Comparison of ENCODE assay signal across 9 cellular contexts in the genomic region with DNA sequence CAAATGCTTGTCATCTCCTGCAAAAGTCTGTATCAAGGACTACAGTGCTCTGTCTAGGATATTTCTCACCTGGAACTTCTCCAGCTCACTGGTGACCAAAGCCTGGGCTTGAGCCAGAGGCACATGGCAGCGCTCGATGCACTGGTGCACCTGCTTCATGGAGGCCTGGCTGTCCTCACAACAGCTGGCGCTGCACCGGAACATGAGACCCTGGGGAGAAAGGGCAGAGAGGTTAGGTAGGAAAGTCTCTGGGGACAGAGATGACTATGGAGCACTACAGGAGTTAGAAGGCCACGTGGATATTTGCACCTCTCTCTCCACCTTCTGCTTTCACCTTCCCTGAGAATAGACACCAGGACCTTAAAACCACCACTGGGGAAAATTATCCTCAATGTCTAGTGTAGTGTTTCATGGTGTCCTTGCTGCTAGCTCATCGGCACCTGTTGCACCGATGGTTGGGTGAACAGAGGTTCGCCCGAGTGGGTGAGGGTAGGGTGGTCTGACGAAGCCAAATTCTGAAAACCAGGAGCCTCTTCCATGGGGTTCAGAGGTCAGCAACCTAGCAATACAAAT. TPM values are rescaled to one million over a fixed set of nuclear protein-coding genes. Genes with fewer than 3 reads are reported as not detected.
A peak's percentile ranks its signal among the peaks of the same experiment; 100 is the strongest.
DNase-seq lines count a peak whose midpoint lies in the region; ATAC-seq and TF ChIP-seq lines count a peak whose summit lies in the region.
"Had no signal": no experiment of that assay in that cellular context is flagged by ENCODE, and none has a peak within 500 bp of the region (broad histone marks: within the 10 kb centered on the region; RNA-seq: fewer than 3 reads in every experiment).

No MANE protein-coding gene starts in this region.

- POLR2A ChIA-PET in CD4-positive, alpha-beta T cell (lab: Charles Lee), result interaction anchor here (0.8 to 2.7 kb wide), 4 partner anchors 7 to 864 kb away, joined by 3 to 24 read pairs (median 10); a partner anchor contains a TSS
- POLR2A ChIA-PET in naive thymus-derived CD8-positive, alpha-beta T cell (lab: Charles Lee), result interaction anchor here (0.8 to 4.3 kb wide), 5 partner anchors 7 to 472 kb away, joined by 3 to 45 read pairs (median 6); a partner anchor contains a TSS

- no peak for DNase-seq in CD4-positive, alpha-beta T cell
- no peak for DNase-seq in Jurkat, Clone E6-1 (ENCODE audit: low read depth, low spot score)
- DNase-seq in cerebellum (ENCODE audit: low spot score) (peak; percentile 36), DMS153 treated with DMSO at 0.1 percent for 48 hours (lab: John Stamatoyannopoulos, UW; ENCODE audit: unreplicated experiment) (no peak)
- DNase-seq in naive thymus-derived CD8-positive, alpha-beta T cell, result no peak
- DNase-seq: retina had no signal

- no peaks in the 10 kb centered on the region for H3K9me3 ChIP-seq in CD4-positive, alpha-beta T cell (ENCODE audit: control insufficient read depth, low read length)

- CTCF ChIA-PET in CD4-positive, alpha-beta T cell (lab: Charles Lee), result interaction anchor here (0.9 to 1.8 kb wide), 7 partner anchors 8 to 389 kb away, joined by 3 to 19 read pairs (median 4); a partner anchor contains a TSS

- no peak for TF ChIP-seq CTCF in CD4-positive, alpha-beta T cell (IDR thresholded peaks at IDR 0.05)

- intact Hi-C loops in CD4-positive, alpha-beta T cell (cut with DNase I, micrococcal nuclease), result loop anchor here (2.0 to 10.0 kb wide), 6 partner anchors 109 to 696 kb away; a partner anchor contains a TSS

- no peaks in the 10 kb centered on the region for H3K27me3 Mint-ChIP-seq in CD4-positive, alpha-beta T cell
- H3K27me3 Mint-ChIP-seq in naive thymus-derived CD8-positive, alpha-beta T cell, result no peaks in the 10 kb centered on the region

- peak overlapping the region; percentile 89 for H3K4me3 ChIP-seq in Jurkat, Clone E6-1 (ENCODE audit: low read length)

- H3K4me3 Mint-ChIP-seq in CD4-positive, alpha-beta T cell, result peak overlapping the region; percentile 92
- peak overlapping the region; percentile 85 to 93 (median 90) for H3K4me3 Mint-ChIP-seq in naive thymus-derived CD8-positive, alpha-beta T cell

- H3K27me3 ChIP-seq in CD4-positive, alpha-beta T cell (ENCODE audit: control insufficient read depth, insufficient read depth, low read length), result no peaks in the 10 kb centered on the region

- peaks cover 25% of the 10 kb centered on the region for H3K4me1 Mint-ChIP-seq in CD4-positive, alpha-beta T cell (ENCODE audit: low read depth)
- H3K4me1 Mint-ChIP-seq in naive thymus-derived CD8-positive, alpha-beta T cell, result peaks cover 20 to 31% (median 24%) of the 10 kb centered on the region in 4 donors

- H3K27ac ChIP-seq in CD4-positive, alpha-beta T cell (ENCODE audit: low read depth, low read length), result peak overlapping the region; percentile 60

- H3K36me3 Mint-ChIP-seq in CD4-positive, alpha-beta T cell (ENCODE audit: low read depth), result peaks cover 44% of the 10 kb centered on the region
- peaks cover 6 to 40% (median 13%) of the 10 kb centered on the region in 3 donors for H3K36me3 Mint-ChIP-seq in naive thymus-derived CD8-positive, alpha-beta T cell

- no peak for ATAC-seq in CD4-positive, alpha-beta T cell (ENCODE audit: poor library complexity)
- no peak for ATAC-seq in naive thymus-derived CD8-positive, alpha-beta T cell
- ATAC-seq in GM21360 (IDR thresholded peaks at IDR 0.05; ENCODE audit: unreplicated experiment) (no peak), HG02642 (IDR thresholded peaks at IDR 0.05; ENCODE audit: poor library complexity, unreplicated experiment) (no peak), HG02938 (IDR thresholded peaks at IDR 0.05; ENCODE audit: unreplicated experiment) (no peak)

- H3K27ac Mint-ChIP-seq in CD4-positive, alpha-beta T cell, result peak overlapping the region; percentile 83
- H3K27ac Mint-ChIP-seq in naive thymus-derived CD8-positive, alpha-beta T cell, result peak overlapping the region; percentile 22 to 96 (median 93)

- H3K9me3 Mint-ChIP-seq in CD4-positive, alpha-beta T cell, result no peaks in the 10 kb centered on the region
- H3K9me3 Mint-ChIP-seq in naive thymus-derived CD8-positive, alpha-beta T cell, result no peaks in the 10 kb centered on the region

RNA-seq across cellular contexts. Expression of a gene that starts 1.0 kb away (rescaled TPM):
- total RNA-seq in CD4-positive, alpha-beta T cell, result 10 to 100 TPM; 30.6 to 31.4 TPM
- 93.3 TPM for polyA plus RNA-seq in Jurkat, Clone E6-1 (2012; ENCODE audit: insufficient read depth, insufficient read length)
- 17.1 TPM for total RNA-seq in cerebellum
- 10 to 100 TPM; 38.9 to 41.8 TPM for total RNA-seq in naive thymus-derived CD8-positive, alpha-beta T cell
- 10 to 100 TPM; 43.2 to 45.3 (median 44.4) TPM for polyA plus RNA-seq in naive thymus-derived CD8-positive, alpha-beta T cell

RNA-seq across cellular contexts. Expression of a gene that starts 7.3 kb away (rescaled TPM):
- total RNA-seq in CD4-positive, alpha-beta T cell, result 10 to 100 TPM; 74.4 to 76.1 TPM
- 688 TPM for polyA plus RNA-seq in Jurkat, Clone E6-1 (2012; ENCODE audit: insufficient read depth, insufficient read length)
- total RNA-seq in cerebellum, result 79.8 TPM
- total RNA-seq in naive thymus-derived CD8-positive, alpha-beta T cell, result 100 to 1,000 TPM; 116 to 133 TPM
- polyA plus RNA-seq in naive thymus-derived CD8-positive, alpha-beta T cell, result 100 to 1,000 TPM; 192 to 244 (median 206) TPM

RNA-seq across cellular contexts. Expression of a gene that starts 42.9 kb away (rescaled TPM):
- total RNA-seq in CD4-positive, alpha-beta T cell, result 1 to 10 TPM; 8.3 to 9.8 TPM
- 9.9 TPM for polyA plus RNA-seq in Jurkat, Clone E6-1 (2012; ENCODE audit: insufficient read depth, insufficient read length)
- total RNA-seq in cerebellum, result 35.3 TPM
- total RNA-seq in naive thymus-derived CD8-positive, alpha-beta T cell, result 10 to 100 TPM; 28.5 to 32.0 TPM
- 10 to 100 TPM; 22.6 to 28.8 (median 24.4) TPM for polyA plus RNA-seq in naive thymus-derived CD8-positive, alpha-beta T cell

RNA-seq across cellular contexts. Expression of a gene that starts 52.4 kb away (rescaled TPM):
- 10 to 100 TPM; 34.4 to 45.3 TPM for total RNA-seq in CD4-positive, alpha-beta T cell
- polyA plus RNA-seq in Jurkat, Clone E6-1 (2012; ENCODE audit: insufficient read depth, insufficient read length), result 150 TPM
- 432 TPM for total RNA-seq in cerebellum
- 100 to 1,000 TPM; 201 to 202 TPM for total RNA-seq in naive thymus-derived CD8-positive, alpha-beta T cell
- polyA plus RNA-seq in naive thymus-derived CD8-positive, alpha-beta T cell, result 10 to 100 TPM; 37.0 to 62.6 (median 41.9) TPM
